In the genomic region with DNA sequence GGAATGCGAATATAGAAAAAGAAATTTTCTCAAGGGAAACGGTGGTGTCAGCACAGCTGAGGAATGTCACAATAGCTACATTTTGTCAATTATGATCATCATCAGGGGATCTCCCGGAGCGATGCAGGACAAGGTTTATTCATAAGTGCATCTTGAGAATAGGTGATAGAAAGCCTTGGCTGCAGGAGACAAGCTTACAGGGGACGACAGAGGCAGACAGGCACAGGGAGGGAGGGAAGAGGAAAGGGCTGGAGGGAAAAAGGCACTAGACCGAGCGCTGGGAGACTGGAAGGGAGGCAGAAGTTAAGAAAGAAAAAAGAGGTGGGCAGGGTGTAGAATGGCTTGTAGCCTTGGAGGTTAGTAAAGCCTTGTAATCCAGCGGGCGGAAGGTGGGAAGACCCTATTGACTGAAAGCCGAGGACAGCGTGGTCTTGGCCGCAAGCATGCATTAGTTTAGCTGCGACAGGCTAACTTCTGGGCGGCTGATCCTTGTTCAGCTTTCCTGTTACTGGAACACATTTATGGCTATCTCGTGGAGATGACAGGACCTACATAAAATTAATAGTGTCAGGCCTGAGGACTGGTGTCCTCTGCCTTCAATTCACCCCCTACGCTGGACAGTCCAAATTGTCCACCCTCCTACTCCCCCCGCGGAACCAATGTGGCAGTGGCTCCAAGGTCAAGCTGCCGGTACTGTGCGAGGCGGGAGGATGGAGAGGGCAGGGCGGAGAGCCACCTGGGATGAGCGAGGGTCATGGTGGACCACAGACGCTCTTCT, we compare ENCODE assay signal across 8 cellular contexts. TPM values are rescaled to one million over a fixed set of nuclear protein-coding genes. Genes with fewer than 3 reads are reported as not detected.
DNase-seq lines count a peak whose midpoint lies in the region; ATAC-seq and TF ChIP-seq lines count a peak whose summit lies in the region.

No MANE protein-coding gene starts in this region.

- peaks cover 36% of the 10 kb centered on the region for H3K4me1 Mint-ChIP-seq in T-helper 17 cell

- TF ChIP-seq RAD21 in neural cell (conservative IDR thresholded peaks at IDR 0.05): no peak

- DNase-seq in T-helper 17 cell (no peak), fibroblast of the aortic adventitia (ENCODE audit: low read depth) (no peak), GM10248 (ENCODE audit: extremely low spot score) (no peak), NAMALWA (ENCODE audit: low spot score) (no peak)

- peak overlapping the region; percentile 97 for H3K4me3 Mint-ChIP-seq in T-helper 17 cell

- ATAC-seq in T-helper 17 cell (no peak), GM21576 (IDR thresholded peaks at IDR 0.05; ENCODE audit: unreplicated experiment) (no peak), GM19467 (IDR thresholded peaks at IDR 0.05; ENCODE audit: unreplicated experiment) (no peak)

- no peak overlapping the region for H2AFZ ChIP-seq in neural cell (ENCODE audit: low read depth, low read length)

- no peaks in the 10 kb centered on the region for H3K9me3 ChIP-seq in ES-I3 (ENCODE audit: control insufficient read depth, insufficient read depth, low read length)
- no peaks in the 10 kb centered on the region for H3K9me3 ChIP-seq in T-helper 17 cell (ENCODE audit: control insufficient read depth, low read length, poor library complexity, severe bottlenecking)
- H3K9me3 ChIP-seq in neural cell (ENCODE audit: low read length): no peaks in the 10 kb centered on the region

- peak overlapping the region; percentile 90 for H3K4me2 ChIP-seq in neural cell (ENCODE audit: low read length)

- no peaks in the 10 kb centered on the region for H3F3A ChIP-seq in neural cell (ENCODE audit: insufficient read depth, low read length, poor library complexity, severe bottlenecking)

- H3K79me2 ChIP-seq in neural cell (replicated peaks; ENCODE audit: insufficient read depth, low read length): peaks cover 27% of the 10 kb centered on the region

- TF ChIP-seq CTCF in fibroblast of the aortic adventitia (IDR thresholded peaks at IDR 0.05; ENCODE audit: insufficient read depth, low read length) (no peak), neural cell (IDR thresholded peaks at IDR 0.05; ENCODE audit: poor library complexity, severe bottlenecking) (no peak), GM10248 (IDR thresholded peaks at IDR 0.05; ENCODE audit: control extremely low read depth, extremely low read depth, low read depth, missing control alignments) (no peak)

- H3K27me3 Mint-ChIP-seq in T-helper 17 cell: peaks cover 16% of the 10 kb centered on the region

- no peaks in the 10 kb centered on the region for H3K9me2 ChIP-seq in neural cell (ENCODE audit: insufficient read depth, low read length)

- H3K4me3 ChIP-seq in fibroblast of the aortic adventitia (ENCODE audit: low read depth, low read length): peak overlapping the region; percentile 97
- H3K4me3 ChIP-seq in neural cell (ENCODE audit: low read length): peak overlapping the region; percentile 76

- TF ChIP-seq EP300 in neural cell (conservative IDR thresholded peaks at IDR 0.05; ENCODE audit: poor library complexity, severe bottlenecking): peak; percentile 84

- no peak overlapping the region for H3K27ac ChIP-seq in neural cell (ENCODE audit: low read length)

- peaks cover 24% of the 10 kb centered on the region for H3K27me3 ChIP-seq in neural cell (ENCODE audit: insufficient read depth, low read depth, low read length)

- peaks cover 2% of the 10 kb centered on the region for H3K36me3 Mint-ChIP-seq in T-helper 17 cell (ENCODE audit: low read depth)

- POLR2A ChIA-PET in GM10248 (lab: Yijun Ruan, JAX): no interaction called here

- H4K20me1 ChIP-seq in neural cell (ENCODE audit: insufficient read depth): no peaks in the 10 kb centered on the region

- H3K36me3 ChIP-seq in ES-I3 (ENCODE audit: insufficient read depth, low read length): peaks cover 3% of the 10 kb centered on the region; the same call in 1 of the 2 replicates
- H3K36me3 ChIP-seq in neural cell (ENCODE audit: insufficient read depth, low read length): no peaks in the 10 kb centered on the region

- peak overlapping the region; percentile 97 for H3K9ac ChIP-seq in ES-I3 (ENCODE audit: low read depth, low read length)
- H3K9ac ChIP-seq in neural cell (ENCODE audit: low read length): peak overlapping the region; percentile 61

- peaks cover 4% of the 10 kb centered on the region; the same call in 1 of the 2 replicates for H3K4me1 ChIP-seq in ES-I3 (ENCODE audit: insufficient read depth, low read length)

- CTCF ChIA-PET in GM10248 (lab: Yijun Ruan, JAX): interaction anchor here (4.2 kb wide), 1 partner anchor 10 kb away, joined by 26 read pairs; no protein-coding TSS in a partner anchor

- peak overlapping the region; percentile 97 for H3K27ac Mint-ChIP-seq in T-helper 17 cell

TF ChIP-seq in neural cell, 6 proteins besides CTCF, POLR2A, EP300 and RAD21:
- TF ChIP-seq TAF1 (IDR thresholded peaks at IDR 0.05; ENCODE audit: low read depth) (no peak), POLR2AphosphoS5 (IDR thresholded peaks at IDR 0.05) (peak; percentile 92), EZH2 (IDR thresholded peaks at IDR 0.05; ENCODE audit: borderline replicate concordance, insufficient read depth, low read length, poor library complexity, severe bottlenecking) (no peak), SMC3 (conservative IDR thresholded peaks at IDR 0.05; ENCODE audit: poor library complexity) (peak; percentile 22), MXI1 (conservative IDR thresholded peaks at IDR 0.05; ENCODE audit: poor library complexity, severe bottlenecking) (peak; percentile 54)
- TF ChIP-seq, protein P1, sequence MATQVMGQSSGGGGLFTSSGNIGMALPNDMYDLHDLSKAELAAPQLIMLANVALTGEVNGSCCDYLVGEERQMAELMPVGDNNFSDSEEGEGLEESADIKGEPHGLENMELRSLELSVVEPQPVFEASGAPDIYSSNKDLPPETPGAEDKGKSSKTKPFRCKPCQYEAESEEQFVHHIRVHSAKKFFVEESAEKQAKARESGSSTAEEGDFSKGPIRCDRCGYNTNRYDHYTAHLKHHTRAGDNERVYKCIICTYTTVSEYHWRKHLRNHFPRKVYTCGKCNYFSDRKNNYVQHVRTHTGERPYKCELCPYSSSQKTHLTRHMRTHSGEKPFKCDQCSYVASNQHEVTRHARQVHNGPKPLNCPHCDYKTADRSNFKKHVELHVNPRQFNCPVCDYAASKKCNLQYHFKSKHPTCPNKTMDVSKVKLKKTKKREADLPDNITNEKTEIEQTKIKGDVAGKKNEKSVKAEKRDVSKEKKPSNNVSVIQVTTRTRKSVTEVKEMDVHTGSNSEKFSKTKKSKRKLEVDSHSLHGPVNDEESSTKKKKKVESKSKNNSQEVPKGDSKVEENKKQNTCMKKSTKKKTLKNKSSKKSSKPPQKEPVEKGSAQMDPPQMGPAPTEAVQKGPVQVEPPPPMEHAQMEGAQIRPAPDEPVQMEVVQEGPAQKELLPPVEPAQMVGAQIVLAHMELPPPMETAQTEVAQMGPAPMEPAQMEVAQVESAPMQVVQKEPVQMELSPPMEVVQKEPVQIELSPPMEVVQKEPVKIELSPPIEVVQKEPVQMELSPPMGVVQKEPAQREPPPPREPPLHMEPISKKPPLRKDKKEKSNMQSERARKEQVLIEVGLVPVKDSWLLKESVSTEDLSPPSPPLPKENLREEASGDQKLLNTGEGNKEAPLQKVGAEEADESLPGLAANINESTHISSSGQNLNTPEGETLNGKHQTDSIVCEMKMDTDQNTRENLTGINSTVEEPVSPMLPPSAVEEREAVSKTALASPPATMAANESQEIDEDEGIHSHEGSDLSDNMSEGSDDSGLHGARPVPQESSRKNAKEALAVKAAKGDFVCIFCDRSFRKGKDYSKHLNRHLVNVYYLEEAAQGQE (IDR thresholded peaks at IDR 0.05; ENCODE audit: borderline replicate concordance): peak; percentile 24

RNA-seq across cellular contexts. Expression of gene NECTIN3, which starts 1.5 kb away (rescaled TPM):
- 1 to 10 TPM; 6.3 to 6.4 TPM for total RNA-seq in T-helper 17 cell
- 30.4 and 53.9 TPM in 2 replicates for total RNA-seq in fibroblast of the aortic adventitia (ENCODE audit: low replicate concordance)
- polyA plus RNA-seq in neural cell: 2.1 and 2.4 TPM in 2 replicates
- polyA minus RNA-seq in neural cell: 23.1 and 25.4 TPM in 2 replicates
